In the genomic region with DNA sequence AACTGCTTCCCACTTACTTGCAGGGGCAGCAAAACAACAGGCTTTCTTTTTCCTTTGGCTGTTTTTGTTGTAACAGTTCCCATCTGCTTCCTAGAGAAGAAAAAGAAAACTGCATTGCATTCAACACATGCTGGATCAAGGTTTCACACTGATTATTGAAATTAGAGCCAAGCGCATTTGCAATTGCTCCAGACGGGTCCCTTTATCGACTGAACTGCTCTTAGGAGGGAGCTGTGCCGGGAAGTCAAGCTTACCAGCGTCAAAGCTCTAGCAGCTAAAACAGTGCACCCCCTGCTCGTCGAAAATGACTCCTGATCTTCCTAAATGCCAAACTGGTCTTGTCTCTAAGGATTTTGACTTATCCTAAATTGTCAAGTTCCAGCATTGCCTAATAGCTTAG, we compare ENCODE assay signal across 14 cellular contexts.
A peak's percentile ranks its signal among the peaks of the same experiment; 100 is the strongest.
DNase-seq lines count a peak whose midpoint lies in the region; ATAC-seq and TF ChIP-seq lines count a peak whose summit lies in the region.
"Had no signal": no experiment of that assay in that cellular context is flagged by ENCODE, and none has a peak within 500 bp of the region (broad histone marks: within the 10 kb centered on the region; RNA-seq: fewer than 3 reads in every experiment).

No MANE protein-coding gene starts in this region.

- no peaks in the 10 kb centered on the region for H3K27me3 ChIP-seq in neural progenitor cell
- H3K27me3 ChIP-seq in body of pancreas, result no peaks in the 10 kb centered on the region
- no peaks in the 10 kb centered on the region for H3K27me3 ChIP-seq in HAP-1 (ENCODE audit: low read depth)
- H3K27me3 ChIP-seq: BE2C, uterus had no signal

- H3K79me2 ChIP-seq in neural progenitor cell (ENCODE audit: low read depth), result no peaks in the 10 kb centered on the region

- H3K4me1 Mint-ChIP-seq in Calu3 (ENCODE audit: low read depth, unreplicated experiment) (peaks cover 11% of the 10 kb centered on the region), neural progenitor cell (peaks cover 20% of the 10 kb centered on the region)
- H3K4me1 Mint-ChIP-seq: activated T-helper 17 cell treated with anti-CD3 and anti-CD28 coated beads, Interleukin-2, amount 50 U/mL, for 72 hours; memory B cell had no signal

- H3K4me3 Mint-ChIP-seq in Calu3 (ENCODE audit: low read depth, unreplicated experiment) (peak overlapping the region; percentile 48), neural progenitor cell (peak overlapping the region; percentile 41)
- H3K4me3 Mint-ChIP-seq: activated T-helper 17 cell treated with anti-CD3 and anti-CD28 coated beads, Interleukin-2, amount 50 U/mL, for 72 hours; memory B cell had no signal

- TF ChIP-seq POLR2A in body of pancreas (IDR thresholded peaks at IDR 0.05), result no peak

- peaks cover 13% of the 10 kb centered on the region for H3F3A ChIP-seq in neural progenitor cell (ENCODE audit: low read depth)

- H3K9me3 ChIP-seq in neural progenitor cell (ENCODE audit: low read depth), result no peaks in the 10 kb centered on the region
- no peaks in the 10 kb centered on the region for H3K9me3 ChIP-seq in body of pancreas
- no peaks in the 10 kb centered on the region for H3K9me3 ChIP-seq in HAP-1
- H3K9me3 ChIP-seq: BE2C, uterus had no signal

- no peaks in the 10 kb centered on the region for H3K36me3 Mint-ChIP-seq in Calu3 (ENCODE audit: insufficient read depth, unreplicated experiment)
- H3K36me3 Mint-ChIP-seq in neural progenitor cell, result no peaks in the 10 kb centered on the region
- H3K36me3 Mint-ChIP-seq: memory B cell had no signal

- TF ChIP-seq CTCF in Calu3 (IDR thresholded peaks at IDR 0.05; ENCODE audit: unreplicated experiment), result no peak
- TF ChIP-seq CTCF in neural progenitor cell (IDR thresholded peaks at IDR 0.05), result no peak
- no peak for TF ChIP-seq CTCF in body of pancreas (IDR thresholded peaks at IDR 0.05)

- H4K20me1 ChIP-seq in neural progenitor cell (ENCODE audit: low read depth), result no peaks in the 10 kb centered on the region

- H3K36me3 ChIP-seq in neural progenitor cell (no peaks in the 10 kb centered on the region), body of pancreas (replicated peaks in 1 of 2; ENCODE audit: insufficient read depth in 1 of 2, low read depth in 2 of 2) (no peaks in the 10 kb centered on the region), HAP-1 (replicated peaks) (no peaks in the 10 kb centered on the region)
- H3K36me3 ChIP-seq: BE2C, uterus had no signal

- no peak for ATAC-seq in body of pancreas
- no peak for ATAC-seq in GM21619 (IDR thresholded peaks at IDR 0.05; ENCODE audit: unreplicated experiment)
- ATAC-seq: activated T-helper 17 cell treated with anti-CD3 and anti-CD28 coated beads, Interleukin-2, amount 50 U/mL, for 72 hours had no signal

- H3K4me1 ChIP-seq in neural progenitor cell (peaks cover 27% of the 10 kb centered on the region), body of pancreas (no peaks in the 10 kb centered on the region), HAP-1 (no peaks in the 10 kb centered on the region)
- H3K4me1 ChIP-seq: BE2C, uterus had no signal

- 17 to 18% methylated on average over 7 of the region's 7 CpGs for WGBS in body of pancreas, 2 donors

- H3K9me3 Mint-ChIP-seq in Calu3 (ENCODE audit: low read depth, unreplicated experiment) (no peaks in the 10 kb centered on the region), neural progenitor cell (no peaks in the 10 kb centered on the region)
- H3K9me3 Mint-ChIP-seq: activated T-helper 17 cell treated with anti-CD3 and anti-CD28 coated beads, Interleukin-2, amount 50 U/mL, for 72 hours; memory B cell had no signal

- intact Hi-C loops in Calu3 (cut with micrococcal nuclease; ENCODE audit: unreplicated experiment) (loop anchor here (10.0 kb wide), 1 partner anchor 116 kb away; no protein-coding TSS in a partner anchor), body of pancreas (cut with DNase I) (no loop called here)

- H3K4me3 ChIP-seq in neural progenitor cell (peak overlapping the region; percentile 10), body of pancreas (no peak overlapping the region), HAP-1 (no peak overlapping the region)
- H3K4me3 ChIP-seq: uterus had no signal

- peak overlapping the region; percentile 34 for H3K4me2 ChIP-seq in neural progenitor cell

- no TSS peak for BruUV-seq in Calu3 (replicated peaks; lab: Mats Ljungman, UMichigan)

- DNase-seq in Calu3, result no peak
- peak; percentile 52 for DNase-seq in NCI-H2227 (lab: John Stamatoyannopoulos, UW; ENCODE audit: unreplicated experiment)
- peak; percentile 38 for DNase-seq in fibroblast of peridontal ligament (ENCODE audit: extremely low read depth)
- DNase-seq in neural progenitor cell (ENCODE audit: low spot score), result peak; percentile 44
- DNase-seq in body of pancreas, result no peak
- no peak for DNase-seq in SKM-1 treated with dmso at 0.1 percent for 144 hours (lab: John Stamatoyannopoulos, UW; ENCODE audit: unreplicated experiment)
- no peak for DNase-seq in HAP-1 (ENCODE audit: low spot score in 2 of 2)
- DNase-seq: BE2C; NCI-H1417; stimulated activated CD4-positive, alpha-beta T cell treated with anti-CD3 and anti-CD28 coated beads, Interleukin-1b, Interleukin-23, amount 100 ng/mL, for 48 hours; uterus had no signal

- no peak overlapping the region for H3K9ac ChIP-seq in neural progenitor cell

- in situ Hi-C loops in HAP-1 (cut with MboI; ENCODE audit: low sequenced_read_pairs), result no loop called here

- no peak overlapping the region for H3K27ac Mint-ChIP-seq in Calu3 (ENCODE audit: unreplicated experiment)
- H3K27ac Mint-ChIP-seq in neural progenitor cell, result no peak overlapping the region
- H3K27ac Mint-ChIP-seq: activated T-helper 17 cell treated with anti-CD3 and anti-CD28 coated beads, Interleukin-2, amount 50 U/mL, for 72 hours; memory B cell had no signal

- H3K27ac ChIP-seq in neural progenitor cell (no peak overlapping the region), body of pancreas (no peak overlapping the region)
- H3K27ac ChIP-seq: uterus had no signal

- CTCF ChIA-PET in Calu3 (lab: Charles Lee), result no interaction called here

- H3K27me3 Mint-ChIP-seq in Calu3 (ENCODE audit: unreplicated experiment) (no peaks in the 10 kb centered on the region), neural progenitor cell (ENCODE audit: insufficient read depth, low read depth) (peaks cover 3% of the 10 kb centered on the region)

- peak overlapping the region; percentile 95 for H2AFZ ChIP-seq in neural progenitor cell (replicated peaks)

Comparison
In these comparisons a context has a peak if more than half of its experiments do, and no peak if none do; other contexts are left out.
1. DNase-seq: peak in NCI-H2227 (single experiment), fibroblast of peridontal ligament (single experiment) and neural progenitor cell (single experiment); none in Calu3 (single experiment), body of pancreas (0 of 4), SKM-1 treated with dmso at 0.1 percent for 144 hours (single experiment) and HAP-1 (0 of 2).